In the genomic region with DNA sequence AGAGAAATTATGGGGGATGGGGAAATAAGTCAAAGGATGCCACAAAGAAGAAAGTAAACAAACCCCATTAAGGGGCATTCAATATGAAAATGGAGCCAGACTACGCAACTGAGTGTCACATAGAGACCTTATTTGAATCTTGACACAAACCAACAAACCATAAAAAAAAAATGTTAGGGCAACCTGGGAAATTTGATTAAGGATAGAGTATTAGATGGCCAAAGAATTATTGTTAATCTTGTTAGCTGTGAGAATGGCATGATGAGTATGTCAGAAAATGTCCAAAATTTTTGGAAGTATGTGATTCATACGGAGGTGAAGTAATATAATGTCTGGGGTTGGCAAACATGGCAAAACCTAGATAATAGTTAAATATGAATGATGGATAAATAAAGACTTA, we compare ENCODE assay signal across 3 cellular contexts.
"Had no signal": no experiment of that assay in that cellular context is flagged by ENCODE, and none has a peak within 500 bp of the region (broad histone marks: within the 10 kb centered on the region; RNA-seq: fewer than 3 reads in every experiment).

No MANE protein-coding gene starts in this region.

- DNase-seq: GDM1, GF-D8 had no signal

- H3K4me3 ChIP-seq: GM12878 had no signal

- ATAC-seq: GM12878 had no signal
